Comparison of ENCODE assay signal across 21 cellular contexts in genomic region chr5:132704875-132705274, GRCh38. TPM values are rescaled to one million over a fixed set of nuclear protein-coding genes. Genes with fewer than 3 reads are reported as not detected.
DNase-seq lines count a peak whose midpoint lies in the region; ATAC-seq and TF ChIP-seq lines count a peak whose summit lies in the region.
"Had no signal": no experiment of that assay in that cellular context is flagged by ENCODE, and none has a peak within 500 bp of the region (broad histone marks: within the 10 kb centered on the region; RNA-seq: fewer than 3 reads in every experiment).

No MANE protein-coding gene starts in this region.

- H3K27ac Mint-ChIP-seq in endodermal cell, result no peak overlapping the region
- H3K27ac Mint-ChIP-seq: activated CD4-positive, alpha-beta T cell treated with anti-CD3 and anti-CD28 coated beads, Interleukin-2, amount 10 ng/mL, durations not matched to agents 7 days and 5 days; activated naive CD8-positive, alpha-beta T cell treated with anti-CD3 and anti-CD28 coated beads, Interleukin-2, amount 50 U/mL, for 24 hours had no signal

- H3K4me3 Mint-ChIP-seq in endodermal cell, result no peak overlapping the region
- H3K4me3 Mint-ChIP-seq: activated CD4-positive, alpha-beta T cell treated with anti-CD3 and anti-CD28 coated beads, Interleukin-2, amount 10 ng/mL, durations not matched to agents 7 days and 5 days; activated naive CD8-positive, alpha-beta T cell treated with anti-CD3 and anti-CD28 coated beads, Interleukin-2, amount 50 U/mL, for 24 hours had no signal

- H3K9me3 ChIP-seq in endodermal cell (ENCODE audit: control insufficient read depth, low read length) (no peaks in the 10 kb centered on the region), gastroesophageal sphincter (no peaks in the 10 kb centered on the region)
- H3K9me3 ChIP-seq: thoracic aorta had no signal

- H3K27me3 Mint-ChIP-seq in endodermal cell (ENCODE audit: insufficient read depth), result no peaks in the 10 kb centered on the region
- H3K27me3 Mint-ChIP-seq: activated CD4-positive, alpha-beta T cell treated with anti-CD3 and anti-CD28 coated beads, Interleukin-2, amount 10 ng/mL, durations not matched to agents 7 days and 5 days; activated naive CD8-positive, alpha-beta T cell treated with anti-CD3 and anti-CD28 coated beads, Interleukin-2, amount 50 U/mL, for 24 hours had no signal

- no peak for TF ChIP-seq POLR2A in gastroesophageal sphincter (IDR thresholded peaks at IDR 0.05)

- no peaks in the 10 kb centered on the region for H3K4me1 ChIP-seq in endodermal cell (ENCODE audit: control insufficient read depth, insufficient read depth, low read length)
- H3K4me1 ChIP-seq in gastroesophageal sphincter, result no peaks in the 10 kb centered on the region

- H3K4me3 ChIP-seq in endodermal cell (ENCODE audit: low read length) (no peak overlapping the region), gastroesophageal sphincter (no peak overlapping the region)
- H3K4me3 ChIP-seq: PC-9, thoracic aorta had no signal

- no CpG with 5 or more reads among the region's 1 CpG for WGBS in endodermal cell (ENCODE audit: insufficient coverage in 1 of 2, insufficient read length in 1 of 2), 2 experiments
- 89 to 100% methylated on average over 1 of the region's 1 CpG for WGBS in gastroesophageal sphincter (ENCODE audit: low coverage in 1 of 2), 2 donors

- no peak for TF ChIP-seq CTCF in endodermal cell (conservative IDR thresholded peaks at IDR 0.05)
- no peak for TF ChIP-seq CTCF in gastroesophageal sphincter (IDR thresholded peaks at IDR 0.05)

- no peaks in the 10 kb centered on the region for H3K9me3 Mint-ChIP-seq in endodermal cell
- H3K9me3 Mint-ChIP-seq: activated CD4-positive, alpha-beta T cell treated with anti-CD3 and anti-CD28 coated beads, Interleukin-2, amount 10 ng/mL, durations not matched to agents 7 days and 5 days; activated naive CD8-positive, alpha-beta T cell treated with anti-CD3 and anti-CD28 coated beads, Interleukin-2, amount 50 U/mL, for 24 hours had no signal

- H3K27me3 ChIP-seq in endodermal cell (ENCODE audit: control insufficient read depth, insufficient read depth, low read length, poor library complexity, severe bottlenecking), result no peaks in the 10 kb centered on the region
- H3K27me3 ChIP-seq in gastroesophageal sphincter, result no peaks in the 10 kb centered on the region

- no peak overlapping the region for H3K9ac ChIP-seq in endodermal cell (ENCODE audit: extremely low read depth, low read length, poor library complexity, severe bottlenecking)

- H3K4me1 Mint-ChIP-seq in endodermal cell, result no peaks in the 10 kb centered on the region
- H3K4me1 Mint-ChIP-seq: activated naive CD8-positive, alpha-beta T cell treated with anti-CD3 and anti-CD28 coated beads, Interleukin-2, amount 50 U/mL, for 24 hours had no signal

- H3K36me3 Mint-ChIP-seq in endodermal cell (ENCODE audit: low read depth), result peaks cover 24% of the 10 kb centered on the region

- DNase-seq in ELR (ENCODE audit: low read depth), result peak; percentile 74
- peak; percentile 28 for DNase-seq in NCI-H226
- DNase-seq in dermis blood vessel endothelial cell, result peak; percentile 54
- DNase-seq in lung microvascular endothelial cell (ENCODE audit: low read depth in 2 of 2), result peak; percentile 23 to 59
- no peak for DNase-seq in endodermal cell
- DNase-seq in cerebellum (ENCODE audit: low spot score), result no peak
- DNase-seq: activated CD4-positive, alpha-beta T cell treated with anti-CD3 and anti-CD28 coated beads, Interleukin-2, amount 10 ng/mL, durations not matched to agents 7 days and 5 days; activated naive CD8-positive, alpha-beta T cell treated with anti-CD3 and anti-CD28 coated beads, Interleukin-2, amount 50 U/mL, for 24 hours; erythroblast; hippocampal formation; KBM-7; left cardiac atrium; NCI-H1105; NCI-H2107; PC-9; stimulated activated CD4-positive, alpha-beta T cell treated with anti-CD3 and anti-CD28 coated beads, Interleukin-4, amount 100 ng/mL, for 24 hours had no signal

- ATAC-seq in gastroesophageal sphincter, result no peak
- ATAC-seq: activated naive CD8-positive, alpha-beta T cell treated with anti-CD3 and anti-CD28 coated beads, Interleukin-2, amount 50 U/mL, for 24 hours; left cardiac atrium had no signal

- peaks cover 36% of the 10 kb centered on the region for H3K36me3 ChIP-seq in endodermal cell (ENCODE audit: control insufficient read depth, insufficient read depth, low read length)
- peaks cover 0 to 37% of the 10 kb centered on the region in 2 donors for H3K36me3 ChIP-seq in gastroesophageal sphincter

- no peak for TF ChIP-seq EP300 in gastroesophageal sphincter (IDR thresholded peaks at IDR 0.05)

- H3K27ac ChIP-seq in endodermal cell (ENCODE audit: low read depth, low read length) (no peak overlapping the region), gastroesophageal sphincter (no peak overlapping the region)
- H3K27ac ChIP-seq: C4-2B, PC-9, thoracic aorta had no signal

RNA-seq across cellular contexts. Expression of gene IL4, which starts 31.1 kb away (rescaled TPM):
- total RNA-seq in dermis blood vessel endothelial cell, result not detected in 2 replicates
- not detected in 2 replicates for total RNA-seq in lung microvascular endothelial cell
- not detected for total RNA-seq in endodermal cell
- not detected for polyA plus RNA-seq in endodermal cell (2013, experiment 1 of 2)
- not detected for polyA plus RNA-seq in endodermal cell (2013, experiment 2 of 2)
- not detected for total RNA-seq in gastroesophageal sphincter
- not detected for total RNA-seq in cerebellum
- total RNA-seq: activated CD4-positive, alpha-beta T cell treated with anti-CD3 and anti-CD28 coated beads, Interleukin-2, amount 10 ng/mL, durations not matched to agents 7 days and 5 days; left cardiac atrium; mononuclear cell; omental fat pad; PC-9; thoracic aorta had no signal

RNA-seq across cellular contexts. Expression of gene KIF3A, which starts 32.5 kb away (rescaled TPM):
- total RNA-seq in dermis blood vessel endothelial cell (7.0 and 9.4 TPM in 2 replicates), lung microvascular endothelial cell (3.9 and 4.2 TPM in 2 replicates), endodermal cell (10 to 100 TPM; 19.6 to 25.2 TPM), gastroesophageal sphincter (10 to 100 TPM in 1 of 4 donors, 1 to 10 TPM in 3; 5.9 to 12.5 (median 7.7) TPM), cerebellum (73.5 TPM)
- 14.6 TPM for polyA plus RNA-seq in endodermal cell (2013, experiment 1 of 2)
- polyA plus RNA-seq in endodermal cell (2013, experiment 2 of 2), result 14.7 TPM

RNA-seq across cellular contexts. Expression of gene CCNI2, which starts 42.4 kb away (rescaled TPM):
- total RNA-seq in dermis blood vessel endothelial cell (0.34 and 0.51 TPM in 2 replicates), lung microvascular endothelial cell (under 0.01 TPM in 1 of 2 replicates, not detected in the other), endodermal cell (1 to 10 TPM; 1.2 to 1.3 TPM), gastroesophageal sphincter (not detected), cerebellum (1.5 TPM)
- polyA plus RNA-seq in endodermal cell (2013, experiment 1 of 2), result 0.21 TPM
- polyA plus RNA-seq in endodermal cell (2013, experiment 2 of 2), result not detected
- total RNA-seq: left cardiac atrium, thoracic aorta had no signal

RNA-seq across cellular contexts. Expression of gene IL13, which starts 46.9 kb away (rescaled TPM):
- not detected in 2 replicates for total RNA-seq in dermis blood vessel endothelial cell
- not detected in 2 replicates for total RNA-seq in lung microvascular endothelial cell
- total RNA-seq in endodermal cell, result not detected
- polyA plus RNA-seq in endodermal cell (2013, experiment 1 of 2), result not detected
- polyA plus RNA-seq in endodermal cell (2013, experiment 2 of 2), result not detected
- not detected for total RNA-seq in gastroesophageal sphincter
- not detected for total RNA-seq in cerebellum
- total RNA-seq: left cardiac atrium, PC-9 had no signal

Comparison
In these comparisons a context has a peak if more than half of its experiments do, and no peak if none do; other contexts are left out.
1. DNase-seq: peak in ELR (single experiment), NCI-H226 (single experiment), dermis blood vessel endothelial cell (single experiment) and lung microvascular endothelial cell (2 of 2); none in endodermal cell (single experiment) and cerebellum (single experiment).